1 cellular context compared by ENCODE assay signal in the genomic region with DNA sequence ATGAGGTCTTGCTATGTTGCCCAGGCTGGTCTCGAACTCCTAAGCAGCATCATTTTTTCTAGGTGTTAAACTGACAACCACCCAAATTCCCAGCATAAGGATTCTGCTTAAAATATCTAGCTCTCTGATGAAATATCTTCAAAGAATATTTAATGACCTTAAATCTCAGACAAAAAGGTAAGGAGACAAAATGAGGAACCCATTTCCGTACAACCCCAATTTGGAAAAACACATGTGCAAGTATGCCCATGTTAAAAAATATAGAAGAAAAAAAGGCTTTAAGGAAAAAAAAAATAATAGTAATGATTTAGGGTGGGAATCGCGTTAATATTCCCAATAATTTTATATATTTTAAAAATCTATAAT.
TF ChIP-seq lines count a peak whose summit lies in the region.

No MANE protein-coding gene starts in this region.

TF ChIP-seq in HepG2, 621 proteins besides CTCF, POLR2A, EP300 and RAD21 (continued from another document):
- TF ChIP-seq, protein P1, sequence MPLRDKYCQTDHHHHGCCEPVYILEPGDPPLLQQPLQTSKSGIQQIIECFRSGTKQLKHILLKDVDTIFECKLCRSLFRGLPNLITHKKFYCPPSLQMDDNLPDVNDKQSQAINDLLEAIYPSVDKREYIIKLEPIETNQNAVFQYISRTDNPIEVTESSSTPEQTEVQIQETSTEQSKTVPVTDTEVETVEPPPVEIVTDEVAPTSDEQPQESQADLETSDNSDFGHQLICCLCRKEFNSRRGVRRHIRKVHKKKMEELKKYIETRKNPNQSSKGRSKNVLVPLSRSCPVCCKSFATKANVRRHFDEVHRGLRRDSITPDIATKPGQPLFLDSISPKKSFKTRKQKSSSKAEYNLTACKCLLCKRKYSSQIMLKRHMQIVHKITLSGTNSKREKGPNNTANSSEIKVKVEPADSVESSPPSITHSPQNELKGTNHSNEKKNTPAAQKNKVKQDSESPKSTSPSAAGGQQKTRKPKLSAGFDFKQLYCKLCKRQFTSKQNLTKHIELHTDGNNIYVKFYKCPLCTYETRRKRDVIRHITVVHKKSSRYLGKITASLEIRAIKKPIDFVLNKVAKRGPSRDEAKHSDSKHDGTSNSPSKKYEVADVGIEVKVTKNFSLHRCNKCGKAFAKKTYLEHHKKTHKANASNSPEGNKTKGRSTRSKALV (CRISPR knock-in tag; IDR thresholded peaks at IDR 0.05): no peak
- TF ChIP-seq ZNF230 (CRISPR knock-in tag; IDR thresholded peaks at IDR 0.05) (no peak), ZNF260 (CRISPR knock-in tag; IDR thresholded peaks at IDR 0.05; ENCODE audit: borderline replicate concordance, low read depth) (no peak), ELF3 (CRISPR knock-in tag; IDR thresholded peaks at IDR 0.05) (no peak), POLR2G (IDR thresholded peaks at IDR 0.05; ENCODE audit: low read depth, low read length) (no peak), SNRNP70 (IDR thresholded peaks at IDR 0.05; ENCODE audit: low read depth, low read length) (no peak), AFF4 (CRISPR knock-in tag; IDR thresholded peaks at IDR 0.05) (no peak), SP4 (CRISPR knock-in tag; IDR thresholded peaks at IDR 0.05) (no peak), ZBTB33 (CRISPR knock-in tag; IDR thresholded peaks at IDR 0.05) (no peak), ZNF205 (CRISPR knock-in tag; IDR thresholded peaks at IDR 0.05) (no peak), ZNF672 (CRISPR knock-in tag; IDR thresholded peaks at IDR 0.05) (no peak), AHR (CRISPR knock-in tag; IDR thresholded peaks at IDR 0.05) (no peak), FOXK2 (IDR thresholded peaks at IDR 0.05) (no peak)
- TF ChIP-seq, protein P2, sequence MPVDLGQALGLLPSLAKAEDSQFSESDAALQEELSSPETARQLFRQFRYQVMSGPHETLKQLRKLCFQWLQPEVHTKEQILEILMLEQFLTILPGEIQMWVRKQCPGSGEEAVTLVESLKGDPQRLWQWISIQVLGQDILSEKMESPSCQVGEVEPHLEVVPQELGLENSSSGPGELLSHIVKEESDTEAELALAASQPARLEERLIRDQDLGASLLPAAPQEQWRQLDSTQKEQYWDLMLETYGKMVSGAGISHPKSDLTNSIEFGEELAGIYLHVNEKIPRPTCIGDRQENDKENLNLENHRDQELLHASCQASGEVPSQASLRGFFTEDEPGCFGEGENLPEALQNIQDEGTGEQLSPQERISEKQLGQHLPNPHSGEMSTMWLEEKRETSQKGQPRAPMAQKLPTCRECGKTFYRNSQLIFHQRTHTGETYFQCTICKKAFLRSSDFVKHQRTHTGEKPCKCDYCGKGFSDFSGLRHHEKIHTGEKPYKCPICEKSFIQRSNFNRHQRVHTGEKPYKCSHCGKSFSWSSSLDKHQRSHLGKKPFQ (CRISPR knock-in tag; IDR thresholded peaks at IDR 0.05; ENCODE audit: insufficient replicate concordance): no peak
- TF ChIP-seq, protein P3, sequence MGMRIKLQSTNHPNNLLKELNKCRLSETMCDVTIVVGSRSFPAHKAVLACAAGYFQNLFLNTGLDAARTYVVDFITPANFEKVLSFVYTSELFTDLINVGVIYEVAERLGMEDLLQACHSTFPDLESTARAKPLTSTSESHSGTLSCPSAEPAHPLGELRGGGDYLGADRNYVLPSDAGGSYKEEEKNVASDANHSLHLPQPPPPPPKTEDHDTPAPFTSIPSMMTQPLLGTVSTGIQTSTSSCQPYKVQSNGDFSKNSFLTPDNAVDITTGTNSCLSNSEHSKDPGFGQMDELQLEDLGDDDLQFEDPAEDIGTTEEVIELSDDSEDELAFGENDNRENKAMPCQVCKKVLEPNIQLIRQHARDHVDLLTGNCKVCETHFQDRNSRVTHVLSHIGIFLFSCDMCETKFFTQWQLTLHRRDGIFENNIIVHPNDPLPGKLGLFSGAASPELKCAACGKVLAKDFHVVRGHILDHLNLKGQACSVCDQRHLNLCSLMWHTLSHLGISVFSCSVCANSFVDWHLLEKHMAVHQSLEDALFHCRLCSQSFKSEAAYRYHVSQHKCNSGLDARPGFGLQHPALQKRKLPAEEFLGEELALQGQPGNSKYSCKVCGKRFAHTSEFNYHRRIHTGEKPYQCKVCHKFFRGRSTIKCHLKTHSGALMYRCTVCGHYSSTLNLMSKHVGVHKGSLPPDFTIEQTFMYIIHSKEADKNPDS (CRISPR knock-in tag; IDR thresholded peaks at IDR 0.05): no peak
